2 cellular contexts compared by ENCODE assay signal in the genomic region with DNA sequence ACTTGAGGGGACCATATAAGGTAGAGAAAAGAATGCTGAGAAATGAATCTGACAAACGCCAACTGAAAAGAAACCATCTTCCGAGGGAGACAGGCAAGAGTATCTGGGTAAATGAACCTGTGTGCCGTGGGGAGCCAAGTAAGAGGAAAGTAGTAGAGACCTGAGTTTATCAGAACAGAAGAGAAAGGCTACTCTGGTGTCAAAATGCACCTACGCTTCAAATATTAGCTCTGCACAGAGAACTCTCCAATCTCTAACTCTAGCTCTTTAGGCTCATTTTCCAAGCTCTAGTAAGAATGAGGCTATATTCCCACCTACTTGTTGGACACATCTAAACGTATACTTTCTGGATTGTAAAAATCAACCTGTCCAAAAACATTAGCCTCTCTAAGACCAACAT.
TF ChIP-seq lines count a peak whose summit lies in the region.

No MANE protein-coding gene starts in this region.

TF ChIP-seq in liver, 16 proteins besides CTCF, POLR2A, EP300 and RAD21:
- TF ChIP-seq NR2F2 (IDR thresholded peaks at IDR 0.05), result no peak
- no peak for TF ChIP-seq HNF4A (conservative IDR thresholded peaks at IDR 0.05)
- TF ChIP-seq, protein P1, sequence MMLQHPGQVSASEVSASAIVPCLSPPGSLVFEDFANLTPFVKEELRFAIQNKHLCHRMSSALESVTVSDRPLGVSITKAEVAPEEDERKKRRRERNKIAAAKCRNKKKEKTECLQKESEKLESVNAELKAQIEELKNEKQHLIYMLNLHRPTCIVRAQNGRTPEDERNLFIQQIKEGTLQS (IDR thresholded peaks at IDR 0.05), result no peak
- TF ChIP-seq FOXA2 (IDR thresholded peaks at IDR 0.05), result no peak
- TF ChIP-seq, protein P2, sequence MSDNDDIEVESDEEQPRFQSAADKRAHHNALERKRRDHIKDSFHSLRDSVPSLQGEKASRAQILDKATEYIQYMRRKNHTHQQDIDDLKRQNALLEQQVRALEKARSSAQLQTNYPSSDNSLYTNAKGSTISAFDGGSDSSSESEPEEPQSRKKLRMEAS (IDR thresholded peaks at IDR 0.05), result no peak
- no peak for TF ChIP-seq FOXA1 (IDR thresholded peaks at IDR 0.05)

TF ChIP-seq in HepG2, 621 proteins besides CTCF, POLR2A, EP300 and RAD21:
- TF ChIP-seq EEA1 (CRISPR knock-in tag; IDR thresholded peaks at IDR 0.05; ENCODE audit: borderline replicate concordance) (no peak), POLR2G (IDR thresholded peaks at IDR 0.05; ENCODE audit: low read depth, low read length) (no peak), ZNF180 (CRISPR knock-in tag; IDR thresholded peaks at IDR 0.05; ENCODE audit: borderline replicate concordance, low read depth) (no peak), SRY (CRISPR knock-in tag; IDR thresholded peaks at IDR 0.05) (no peak), FOXJ3 (CRISPR knock-in tag; IDR thresholded peaks at IDR 0.05; ENCODE audit: borderline replicate concordance) (no peak), GLI4 (CRISPR knock-in tag; IDR thresholded peaks at IDR 0.05; ENCODE audit: borderline replicate concordance) (no peak), KDM6A (CRISPR knock-in tag; IDR thresholded peaks at IDR 0.05; ENCODE audit: low read depth) (no peak), IRF2 (CRISPR knock-in tag; IDR thresholded peaks at IDR 0.05) (no peak), CENPX (CRISPR knock-in tag; IDR thresholded peaks at IDR 0.05) (no peak), ZNF652 (CRISPR knock-in tag; IDR thresholded peaks at IDR 0.05; ENCODE audit: borderline replicate concordance, low read depth) (no peak), ZNF790 (CRISPR knock-in tag; IDR thresholded peaks at IDR 0.05; ENCODE audit: borderline replicate concordance) (no peak), RBFOX2 (IDR thresholded peaks at IDR 0.05; ENCODE audit: low read depth, low read length) (no peak), ZNF460 (CRISPR knock-in tag; IDR thresholded peaks at IDR 0.05; ENCODE audit: borderline replicate concordance) (no peak), TEAD2 (CRISPR knock-in tag; IDR thresholded peaks at IDR 0.05) (no peak)
- TF ChIP-seq, protein P3, sequence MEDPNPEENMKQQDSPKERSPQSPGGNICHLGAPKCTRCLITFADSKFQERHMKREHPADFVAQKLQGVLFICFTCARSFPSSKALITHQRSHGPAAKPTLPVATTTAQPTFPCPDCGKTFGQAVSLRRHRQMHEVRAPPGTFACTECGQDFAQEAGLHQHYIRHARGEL (CRISPR knock-in tag; IDR thresholded peaks at IDR 0.05), result no peak
- TF ChIP-seq, protein P4, sequence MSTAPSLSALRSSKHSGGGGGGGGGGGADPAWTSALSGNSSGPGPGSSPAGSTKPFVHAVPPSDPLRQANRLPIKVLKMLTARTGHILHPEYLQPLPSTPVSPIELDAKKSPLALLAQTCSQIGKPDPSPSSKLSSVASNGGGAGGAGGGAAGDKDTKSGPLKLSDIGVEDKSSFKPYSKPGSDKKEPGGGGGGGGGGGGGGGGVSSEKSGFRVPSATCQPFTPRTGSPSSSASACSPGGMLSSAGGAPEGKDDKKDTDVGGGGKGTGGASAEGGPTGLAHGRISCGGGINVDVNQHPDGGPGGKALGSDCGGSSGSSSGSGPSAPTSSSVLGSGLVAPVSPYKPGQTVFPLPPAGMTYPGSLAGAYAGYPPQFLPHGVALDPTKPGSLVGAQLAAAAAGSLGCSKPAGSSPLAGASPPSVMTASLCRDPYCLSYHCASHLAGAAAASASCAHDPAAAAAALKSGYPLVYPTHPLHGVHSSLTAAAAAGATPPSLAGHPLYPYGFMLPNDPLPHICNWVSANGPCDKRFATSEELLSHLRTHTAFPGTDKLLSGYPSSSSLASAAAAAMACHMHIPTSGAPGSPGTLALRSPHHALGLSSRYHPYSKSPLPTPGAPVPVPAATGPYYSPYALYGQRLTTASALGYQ (CRISPR knock-in tag; IDR thresholded peaks at IDR 0.05), result no peak
- TF ChIP-seq, protein P5, sequence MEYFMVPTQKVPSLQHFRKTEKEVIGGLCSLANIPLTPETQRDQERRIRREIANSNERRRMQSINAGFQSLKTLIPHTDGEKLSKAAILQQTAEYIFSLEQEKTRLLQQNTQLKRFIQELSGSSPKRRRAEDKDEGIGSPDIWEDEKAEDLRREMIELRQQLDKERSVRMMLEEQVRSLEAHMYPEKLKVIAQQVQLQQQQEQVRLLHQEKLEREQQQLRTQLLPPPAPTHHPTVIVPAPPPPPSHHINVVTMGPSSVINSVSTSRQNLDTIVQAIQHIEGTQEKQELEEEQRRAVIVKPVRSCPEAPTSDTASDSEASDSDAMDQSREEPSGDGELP (IDR thresholded peaks at IDR 0.05; ENCODE audit: borderline replicate concordance, low read depth), result no peak
